ENCODE assay signal across 7 cellular contexts in genomic region chr19:57099199-57099661, GRCh38. TPM values are rescaled to one million over a fixed set of nuclear protein-coding genes. Genes with fewer than 3 reads are reported as not detected.
DNase-seq lines count a peak whose midpoint lies in the region; ATAC-seq and TF ChIP-seq lines count a peak whose summit lies in the region.

No MANE protein-coding gene starts in this region.

- H3K27me3 ChIP-seq in gastroesophageal sphincter = peaks cover 29% of the 10 kb centered on the region

- H3K4me1 ChIP-seq in OCI-LY7 (ENCODE audit: insufficient read depth, low read length, poor library complexity, severe bottlenecking) (no peaks in the 10 kb centered on the region), gastroesophageal sphincter (peaks cover 0 to 9% (median 6%) of the 10 kb centered on the region in 3 donors)

- no peak overlapping the region for H2AFZ ChIP-seq in OCI-LY7 (ENCODE audit: low read length)

- DNase-seq in OCI-LY7 (ENCODE audit: low spot score) (peak; percentile 4), pons (ENCODE audit: low spot score) (peak; percentile 43), SIG-M5 treated with dmso at 0.1 percent for 504 hours (lab: John Stamatoyannopoulos, UW; ENCODE audit: unreplicated experiment) (no peak)
- DNase-seq in activated T-helper 9 cell treated with anti-CD3 and anti-CD28 coated beads, Interleukin-2, amount 50 U/mL, for 16 hours (ENCODE audit: low read depth) = peak; percentile 16

- intact Hi-C loops in OCI-LY7 (cut with micrococcal nuclease; ENCODE audit: unreplicated experiment) = no loop called here

- H4K20me1 ChIP-seq in OCI-LY7 (ENCODE audit: insufficient read depth, low read length) = no peaks in the 10 kb centered on the region

- CTCF ChIA-PET in OCI-LY7 (lab: Charles Lee; ENCODE audit: unreplicated experiment) = no interaction called here

- H3K4me2 ChIP-seq in OCI-LY7 (ENCODE audit: low read length) = no peak overlapping the region

- TF ChIP-seq CTCF in GM12872 (IDR thresholded peaks at IDR 0.05; ENCODE audit: insufficient read depth, low read depth, low read length) (peak; percentile 76), OCI-LY7 (conservative IDR thresholded peaks at IDR 0.05; ENCODE audit: low read length) (peak; percentile 75), gastroesophageal sphincter (IDR thresholded peaks at IDR 0.05) (peak; percentile 79 to 96 (median 86))

- 2 to 8% methylated on average over 2 to 26 of the region's 31 CpGs for WGBS in gastroesophageal sphincter (ENCODE audit: low coverage in 1 of 2), 2 donors

- TF ChIP-seq POLR2A in gastroesophageal sphincter (IDR thresholded peaks at IDR 0.05) = no peak

- H3K36me3 ChIP-seq in OCI-LY7 (ENCODE audit: insufficient read depth, low read length) = no peaks in the 10 kb centered on the region
- H3K36me3 ChIP-seq in gastroesophageal sphincter = no peaks in the 10 kb centered on the region

- no peaks in the 10 kb centered on the region for H3K9me3 ChIP-seq in OCI-LY7 (ENCODE audit: low read length)
- no peaks in the 10 kb centered on the region for H3K9me3 ChIP-seq in gastroesophageal sphincter

- H3K79me2 ChIP-seq in OCI-LY7 (ENCODE audit: insufficient read depth, low read depth, low read length) = no peaks in the 10 kb centered on the region

- H3K4me3 ChIP-seq in OCI-LY7 (ENCODE audit: low read depth, low read length, poor library complexity, severe bottlenecking) (no peak overlapping the region), gastroesophageal sphincter (no peak overlapping the region)

- no peaks in the 10 kb centered on the region for H3K9me2 ChIP-seq in OCI-LY7 (ENCODE audit: insufficient read depth, low read length)

- TF ChIP-seq EP300 in gastroesophageal sphincter (IDR thresholded peaks at IDR 0.05) = no peak

- ATAC-seq in gastroesophageal sphincter (peak; percentile 46), HG03139 (IDR thresholded peaks at IDR 0.05; ENCODE audit: unreplicated experiment) (no peak)

- no TSS peak for BruUV-seq in OCI-LY7 (replicated peaks; lab: Mats Ljungman, UMichigan)

- no peak overlapping the region for H3K27ac ChIP-seq in OCI-LY7 (ENCODE audit: low read depth, low read length, poor library complexity, severe bottlenecking)
- no peak overlapping the region for H3K27ac ChIP-seq in gastroesophageal sphincter

- POLR2A ChIA-PET in OCI-LY7 (lab: Charles Lee) = no interaction called here

RNA-seq across cellular contexts. Expression of gene USP29, which starts 20.6 kb away (rescaled TPM):
- total RNA-seq in OCI-LY7 (2014; rRNA removed; shearing (Covaris generic)) = not detected in 2 replicates
- total RNA-seq in OCI-LY7 (2022) (not detected in 2 replicates), gastroesophageal sphincter (not detected)

RNA-seq across cellular contexts. Expression of gene ZIM3, which starts 45.8 kb away (rescaled TPM):
- total RNA-seq in OCI-LY7 (2014; rRNA removed; shearing (Covaris generic)) = not detected in 2 replicates
- total RNA-seq in OCI-LY7 (2022) = not detected in 2 replicates
- not detected for total RNA-seq in gastroesophageal sphincter
